In the genomic region with DNA sequence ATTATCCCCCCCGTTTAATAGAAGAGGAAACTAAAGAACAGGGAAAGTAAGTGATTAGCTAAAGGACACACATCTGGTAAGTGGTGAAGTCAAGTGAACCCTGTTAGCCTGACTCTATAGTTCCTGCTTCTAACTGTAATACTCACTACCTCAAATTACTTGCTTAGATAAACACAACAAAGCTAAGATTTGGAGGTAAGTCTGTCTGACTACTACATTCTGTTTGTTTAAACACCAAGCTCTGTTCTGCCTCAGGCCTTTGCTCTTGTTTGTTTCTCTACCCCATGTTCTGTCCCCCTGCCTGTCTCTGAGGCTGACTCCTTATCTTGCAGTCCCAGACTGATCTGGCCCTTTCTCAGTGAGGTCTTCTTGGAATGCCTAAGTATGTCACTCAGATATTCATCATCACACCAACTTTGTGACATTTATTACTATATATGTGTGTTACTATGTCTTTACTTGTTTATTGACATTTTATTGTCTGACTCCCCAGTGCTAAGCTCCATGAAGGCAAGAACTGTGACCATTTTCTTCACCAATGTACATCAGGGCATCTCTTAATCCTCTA, we compare ENCODE assay signal across 21 cellular contexts.
DNase-seq lines count a peak whose midpoint lies in the region; ATAC-seq, FAIRE-seq and TF ChIP-seq lines count a peak whose summit lies in the region.
"Had no signal": no experiment of that assay in that cellular context is flagged by ENCODE, and none has a peak within 500 bp of the region (broad histone marks: within the 10 kb centered on the region; RNA-seq: fewer than 3 reads in every experiment).

No MANE protein-coding gene starts in this region.

- H3K9ac ChIP-seq in SK-N-MC (ENCODE audit: insufficient read length), result peak overlapping the region; percentile 29
- H3K9ac ChIP-seq: BLaER1 treated with 17β-estradiol and CSF1 and Interleukin-3, amounts not matched to agents 10 nM and 100 nM; SK-N-SH had no signal

- H3K4me3 ChIP-seq in A549 (no peak overlapping the region), SK-N-MC (no peak overlapping the region), hepatocyte (no peak overlapping the region)
- H3K4me3 ChIP-seq: BLaER1 treated with 17β-estradiol and CSF1 and Interleukin-3, amounts not matched to agents 10 nM and 100 nM; Peyer's patch had no signal

- no peaks in the 10 kb centered on the region for H3K9me2 ChIP-seq in hepatocyte (replicated peaks; ENCODE audit: insufficient read depth)
- H3K9me2 ChIP-seq: SK-N-SH had no signal

- CTCF ChIA-PET in A549 (lab: Yijun Ruan, JAX), result interaction anchor here (1.1 kb wide), 1 partner anchor 541 kb away, joined by 3 read pairs; no protein-coding TSS in a partner anchor

- ATAC-seq in A549 (no peak), GM21786 (IDR thresholded peaks at IDR 0.05; ENCODE audit: unreplicated experiment) (no peak), HG02970 (IDR thresholded peaks at IDR 0.05; ENCODE audit: low FRiP score, unreplicated experiment) (no peak)
- ATAC-seq: Right ventricle myocardium inferior had no signal

- no peak for TF ChIP-seq RAD21 in A549 (conservative IDR thresholded peaks at IDR 0.05 in 1 of 2, IDR thresholded peaks at IDR 0.05 in 1 of 2)

- H3K36me3 ChIP-seq in SK-N-MC (ENCODE audit: insufficient read depth, low read length) (no peaks in the 10 kb centered on the region), hepatocyte (replicated peaks; ENCODE audit: insufficient read depth, low read depth) (no peaks in the 10 kb centered on the region)
- H3K36me3 ChIP-seq: BLaER1 treated with 17β-estradiol and CSF1 and Interleukin-3, amounts not matched to agents 10 nM and 100 nM; Peyer's patch had no signal

- POLR2A ChIA-PET in A549 (lab: Yijun Ruan, JAX), result no interaction called here

- peak overlapping the region; percentile 17; the same call in 1 of the 3 replicates for H3K4me2 ChIP-seq in A549
- H3K4me2 ChIP-seq in hepatocyte, result no peak overlapping the region
- H3K4me2 ChIP-seq: BLaER1 treated with 17β-estradiol and CSF1 and Interleukin-3, amounts not matched to agents 10 nM and 100 nM; SK-N-SH had no signal

- WGBS in A549 (ENCODE audit: missing lambda C conversion rate), result 7% methylated on average over 1 of the region's 1 CpG
- WGBS in hepatocyte (ENCODE audit: low lambda C conversion rate, missing lambda C conversion rate), result 39% methylated on average over 1 of the region's 1 CpG

- H2AFZ ChIP-seq in hepatocyte, result no peak overlapping the region

- H3K79me2 ChIP-seq in hepatocyte, result no peaks in the 10 kb centered on the region

- DNase-seq in A549 (ENCODE audit: low read depth in 1 of 2, low spot score in 1 of 2) (peak in 1 of 2 experiments; percentile 11), HUDEP-2 (lab: John Stamatoyannopoulos, UW; ENCODE audit: unreplicated experiment in 76 of 76) (peak in 69 of 76 experiments; percentile 4 to 84 (median 47)), SK-N-MC (ENCODE audit: low read depth, low spot score) (no peak), hepatocyte (ENCODE audit: low spot score) (no peak), mucosa of gallbladder (ENCODE audit: low spot score) (no peak)
- DNase-seq in activated CD8-positive, alpha-beta memory T cell treated with anti-CD3 and anti-CD28 coated beads for 24 hours, result no peak
- DNase-seq: 8988T, DMS 273 treated with DMSO at 0.1 percent for 48 hours, H7, NCI-H1048, NCI-H146, NCI-H2081 treated with DMSO at 0.1 percent for 48 hours, NCI-H510A, NCI-H82, Peyer's patch, SK-N-SH had no signal

- no peak for TF ChIP-seq POLR2A in A549 (IDR thresholded peaks at IDR 0.05; ENCODE audit: low read length)

- H4K20me1 ChIP-seq in hepatocyte (ENCODE audit: insufficient read depth, poor library complexity, severe bottlenecking), result no peaks in the 10 kb centered on the region
- H4K20me1 ChIP-seq: BLaER1 treated with 17β-estradiol and CSF1 and Interleukin-3, amounts not matched to agents 10 nM and 100 nM had no signal

- H3K9me3 ChIP-seq in A549, result no peaks in the 10 kb centered on the region
- no peaks in the 10 kb centered on the region for H3K9me3 ChIP-seq in SK-N-MC (ENCODE audit: low read depth, low read length)
- H3K9me3 ChIP-seq in hepatocyte (ENCODE audit: low read depth), result no peaks in the 10 kb centered on the region
- H3K9me3 ChIP-seq: BLaER1 treated with 17β-estradiol and CSF1 and Interleukin-3, amounts not matched to agents 10 nM and 100 nM; Peyer's patch; SK-N-SH had no signal

- H3K4me1 ChIP-seq in A549 (peaks cover 8% of the 10 kb centered on the region; the same call in 2 of the 3 replicates), hepatocyte (ENCODE audit: insufficient read depth) (peaks cover 13% of the 10 kb centered on the region)
- H3K4me1 ChIP-seq: BLaER1 treated with 17β-estradiol and CSF1 and Interleukin-3, amounts not matched to agents 10 nM and 100 nM; Peyer's patch had no signal

- no peak overlapping the region for H3K27ac ChIP-seq in A549
- peak overlapping the region; percentile 87 for H3K27ac ChIP-seq in SK-N-MC
- peak overlapping the region; percentile 28 for H3K27ac ChIP-seq in hepatocyte
- H3K27ac ChIP-seq: BLaER1 treated with 17β-estradiol and CSF1 and Interleukin-3, amounts not matched to agents 10 nM and 100 nM; Peyer's patch had no signal

- no peaks in the 10 kb centered on the region for H3K27me3 ChIP-seq in hepatocyte
- H3K27me3 ChIP-seq: BLaER1 treated with 17β-estradiol and CSF1 and Interleukin-3, amounts not matched to agents 10 nM and 100 nM; Peyer's patch had no signal

- TF ChIP-seq EP300 in A549 (IDR thresholded peaks at IDR 0.05), result no peak

- TF ChIP-seq CTCF in A549 (IDR thresholded peaks at IDR 0.05) (no peak), hepatocyte (IDR thresholded peaks at IDR 0.05; ENCODE audit: poor library complexity) (no peak)

- no peak for FAIRE-seq in A549 (lab: Jason Lieb, UNC)
- FAIRE-seq: GM12892 had no signal

TF ChIP-seq in A549, 52 proteins besides CTCF, POLR2A, EP300 and RAD21 (continues in another document):
- TF ChIP-seq ESRRA (IDR thresholded peaks at IDR 0.05; ENCODE audit: borderline replicate concordance, low read length) (no peak), FOSL2 (IDR thresholded peaks at IDR 0.05) (no peak), FOSL2 (CRISPR knock-in tag; IDR thresholded peaks at IDR 0.05) (no peak), ZNF302 (CRISPR knock-in tag; IDR thresholded peaks at IDR 0.05) (no peak), HOXA7 (CRISPR knock-in tag; IDR thresholded peaks at IDR 0.05) (no peak), RFX5 (IDR thresholded peaks at IDR 0.05) (no peak), JUN (IDR thresholded peaks at IDR 0.05) (no peak), ZSCAN20 (CRISPR knock-in tag; IDR thresholded peaks at IDR 0.05) (no peak), SREBF2 (IDR thresholded peaks at IDR 0.05) (no peak), ATOH8 (CRISPR knock-in tag; IDR thresholded peaks at IDR 0.05; ENCODE audit: low read depth) (no peak), GATA3 (IDR thresholded peaks at IDR 0.05; ENCODE audit: borderline replicate concordance) (no peak; the same call in 1 of the 2 replicates), FOXS1 (CRISPR knock-in tag; IDR thresholded peaks at IDR 0.05) (no peak), EHMT2 (IDR thresholded peaks at IDR 0.05; ENCODE audit: low read depth) (no peak), RARB (CRISPR knock-in tag; IDR thresholded peaks at IDR 0.05) (no peak), HDAC2 (IDR thresholded peaks at IDR 0.05) (no peak)
- TF ChIP-seq, protein P1, sequence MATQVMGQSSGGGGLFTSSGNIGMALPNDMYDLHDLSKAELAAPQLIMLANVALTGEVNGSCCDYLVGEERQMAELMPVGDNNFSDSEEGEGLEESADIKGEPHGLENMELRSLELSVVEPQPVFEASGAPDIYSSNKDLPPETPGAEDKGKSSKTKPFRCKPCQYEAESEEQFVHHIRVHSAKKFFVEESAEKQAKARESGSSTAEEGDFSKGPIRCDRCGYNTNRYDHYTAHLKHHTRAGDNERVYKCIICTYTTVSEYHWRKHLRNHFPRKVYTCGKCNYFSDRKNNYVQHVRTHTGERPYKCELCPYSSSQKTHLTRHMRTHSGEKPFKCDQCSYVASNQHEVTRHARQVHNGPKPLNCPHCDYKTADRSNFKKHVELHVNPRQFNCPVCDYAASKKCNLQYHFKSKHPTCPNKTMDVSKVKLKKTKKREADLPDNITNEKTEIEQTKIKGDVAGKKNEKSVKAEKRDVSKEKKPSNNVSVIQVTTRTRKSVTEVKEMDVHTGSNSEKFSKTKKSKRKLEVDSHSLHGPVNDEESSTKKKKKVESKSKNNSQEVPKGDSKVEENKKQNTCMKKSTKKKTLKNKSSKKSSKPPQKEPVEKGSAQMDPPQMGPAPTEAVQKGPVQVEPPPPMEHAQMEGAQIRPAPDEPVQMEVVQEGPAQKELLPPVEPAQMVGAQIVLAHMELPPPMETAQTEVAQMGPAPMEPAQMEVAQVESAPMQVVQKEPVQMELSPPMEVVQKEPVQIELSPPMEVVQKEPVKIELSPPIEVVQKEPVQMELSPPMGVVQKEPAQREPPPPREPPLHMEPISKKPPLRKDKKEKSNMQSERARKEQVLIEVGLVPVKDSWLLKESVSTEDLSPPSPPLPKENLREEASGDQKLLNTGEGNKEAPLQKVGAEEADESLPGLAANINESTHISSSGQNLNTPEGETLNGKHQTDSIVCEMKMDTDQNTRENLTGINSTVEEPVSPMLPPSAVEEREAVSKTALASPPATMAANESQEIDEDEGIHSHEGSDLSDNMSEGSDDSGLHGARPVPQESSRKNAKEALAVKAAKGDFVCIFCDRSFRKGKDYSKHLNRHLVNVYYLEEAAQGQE (IDR thresholded peaks at IDR 0.05), result no peak
- TF ChIP-seq, protein P2, sequence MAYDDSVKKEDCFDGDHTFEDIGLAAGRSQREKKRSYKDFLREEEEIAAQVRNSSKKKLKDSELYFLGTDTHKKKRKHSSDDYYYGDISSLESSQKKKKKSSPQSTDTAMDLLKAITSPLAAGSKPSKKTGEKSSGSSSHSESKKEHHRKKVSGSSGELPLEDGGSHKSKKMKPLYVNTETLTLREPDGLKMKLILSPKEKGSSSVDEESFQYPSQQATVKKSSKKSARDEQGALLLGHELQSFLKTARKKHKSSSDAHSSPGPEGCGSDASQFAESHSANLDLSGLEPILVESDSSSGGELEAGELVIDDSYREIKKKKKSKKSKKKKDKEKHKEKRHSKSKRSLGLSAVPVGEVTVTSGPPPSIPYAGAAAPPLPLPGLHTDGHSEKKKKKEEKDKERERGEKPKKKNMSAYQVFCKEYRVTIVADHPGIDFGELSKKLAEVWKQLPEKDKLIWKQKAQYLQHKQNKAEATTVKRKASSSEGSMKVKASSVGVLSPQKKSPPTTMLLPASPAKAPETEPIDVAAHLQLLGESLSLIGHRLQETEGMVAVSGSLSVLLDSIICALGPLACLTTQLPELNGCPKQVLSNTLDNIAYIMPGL (CRISPR knock-in tag; IDR thresholded peaks at IDR 0.05; ENCODE audit: borderline replicate concordance), result no peak

Comparison
In these comparisons a context has a peak if more than half of its experiments do, and no peak if none do; other contexts are left out.
1. DNase-seq: peak in HUDEP-2 (69 of 76); none in SK-N-MC (single experiment), hepatocyte (single experiment), activated CD8-positive, alpha-beta memory T cell treated with anti-CD3 and anti-CD28 coated beads for 24 hours (single experiment) and mucosa of gallbladder (single experiment).
2. H3K27ac ChIP-seq: peak in SK-N-MC (single experiment) and hepatocyte (single experiment); none in A549 (0 of 2).